Comparison of ENCODE assay signal across 13 cellular contexts in the genomic region with DNA sequence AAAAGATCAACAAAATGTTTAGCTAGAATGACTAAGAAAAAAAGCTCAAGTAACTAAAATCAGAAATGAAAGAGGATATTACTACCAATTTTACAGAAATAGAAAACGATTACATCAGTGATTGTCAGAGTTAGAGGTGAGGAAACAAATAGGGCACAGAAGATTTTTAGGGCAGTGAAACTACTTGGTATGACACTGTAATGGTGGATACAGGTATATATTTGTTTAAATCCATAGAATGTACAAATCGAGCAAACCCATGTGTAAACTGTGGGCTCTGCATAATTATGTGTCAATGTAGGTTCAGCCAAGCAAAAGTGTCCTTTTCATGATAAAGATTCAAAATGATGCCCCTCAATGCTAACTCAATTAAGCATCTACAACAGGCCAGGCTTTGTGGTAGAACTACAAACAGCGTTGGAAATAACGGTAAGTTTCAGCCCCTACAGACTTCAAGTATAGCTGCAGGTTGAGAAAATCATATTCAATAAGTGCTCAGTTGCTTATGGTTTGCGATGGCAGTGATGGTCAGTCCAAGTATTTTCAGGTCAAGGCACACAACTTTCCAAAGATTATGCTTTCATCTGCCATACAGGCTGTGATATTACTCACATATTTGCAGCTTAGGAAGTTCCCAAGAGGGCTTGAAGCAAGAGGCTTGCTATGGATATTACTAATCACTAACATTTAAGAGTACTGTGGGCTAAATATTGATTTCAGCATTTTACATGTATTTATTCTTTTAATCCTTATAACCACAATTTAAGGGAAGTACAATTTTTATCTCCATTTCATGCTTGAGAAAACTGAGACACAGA.
A peak's percentile ranks its signal among the peaks of the same experiment; 100 is the strongest.
DNase-seq lines count a peak whose midpoint lies in the region; ATAC-seq, FAIRE-seq and TF ChIP-seq lines count a peak whose summit lies in the region.
"Had no signal": no experiment of that assay in that cellular context is flagged by ENCODE, and none has a peak within 500 bp of the region (broad histone marks: within the 10 kb centered on the region; RNA-seq: fewer than 3 reads in every experiment).

No MANE protein-coding gene starts in this region.

- POLR2A ChIA-PET in activated CD4-positive, alpha-beta memory T cell treated with anti-CD3 and anti-CD28 coated beads, Interleukin-2, amount 10 ng/mL, durations not matched to agents 7 days and 5 days (lab: Charles Lee): interaction anchor here (1.4 to 2.8 kb wide), 5 partner anchors 11 to 168 kb away, joined by 3 to 14 read pairs (median 6); partner anchors contain the start of genes PPA2 and TET2

- peak; percentile 32 for ATAC-seq in GM18520 (IDR thresholded peaks at IDR 0.05; ENCODE audit: unreplicated experiment)
- ATAC-seq in GM21367 (IDR thresholded peaks at IDR 0.05; ENCODE audit: unreplicated experiment): peak; percentile 19
- peak; percentile 40 for ATAC-seq in HG03095 (IDR thresholded peaks at IDR 0.05; ENCODE audit: unreplicated experiment)
- no peak for ATAC-seq in SK-N-SH treated with all-trans-retinoic acid at 6 μM for 48 hours

- peaks cover 17% of the 10 kb centered on the region for H3K36me3 Mint-ChIP-seq in activated CD4-positive, alpha-beta memory T cell treated with anti-CD3 and anti-CD28 coated beads, Interleukin-2, amount 10 ng/mL, durations not matched to agents 7 days and 5 days (ENCODE audit: low read depth)
- H3K36me3 Mint-ChIP-seq: neural progenitor cell had no signal

- DNase-seq in activated CD4-positive, alpha-beta memory T cell treated with anti-CD3 and anti-CD28 coated beads, Interleukin-2, amount 10 ng/mL, durations not matched to agents 7 days and 5 days: no peak
- DNase-seq in frontal cortex (ENCODE audit: low spot score in 2 of 2) (no peak), SHP77 treated with DMSO at 0.1 percent for 48 hours (lab: John Stamatoyannopoulos, UW) (no peak)
- no peak for DNase-seq in activated CD4-positive, alpha-beta T cell treated with anti-CD3 and anti-CD28 coated beads for 4 hours
- DNase-seq: DMS153, OCI-M1 had no signal

- CTCF ChIA-PET in activated CD4-positive, alpha-beta memory T cell treated with anti-CD3 and anti-CD28 coated beads, Interleukin-2, amount 10 ng/mL, durations not matched to agents 7 days and 5 days (lab: Charles Lee): interaction anchor here (1.2 to 3.2 kb wide), 2 partner anchors 158 to 168 kb away, joined by 4 to 19 read pairs; partner anchors contain the start of genes PPA2 and TET2

- H3K27ac Mint-ChIP-seq in activated CD4-positive, alpha-beta memory T cell treated with anti-CD3 and anti-CD28 coated beads, Interleukin-2, amount 10 ng/mL, durations not matched to agents 7 days and 5 days: peak overlapping the region; percentile 79
- H3K27ac Mint-ChIP-seq: neural progenitor cell had no signal

- no peak for FAIRE-seq in frontal cortex (lab: Jason Lieb, UNC)
- FAIRE-seq: astrocyte, H54 had no signal

- H3K4me1 Mint-ChIP-seq in activated CD4-positive, alpha-beta memory T cell treated with anti-CD3 and anti-CD28 coated beads, Interleukin-2, amount 10 ng/mL, durations not matched to agents 7 days and 5 days: peaks cover 26% of the 10 kb centered on the region
- H3K4me1 Mint-ChIP-seq: neural progenitor cell had no signal

- peaks cover 12% of the 10 kb centered on the region for H3K9me3 Mint-ChIP-seq in activated CD4-positive, alpha-beta memory T cell treated with anti-CD3 and anti-CD28 coated beads, Interleukin-2, amount 10 ng/mL, durations not matched to agents 7 days and 5 days

- no peaks in the 10 kb centered on the region for H3K27me3 Mint-ChIP-seq in activated CD4-positive, alpha-beta memory T cell treated with anti-CD3 and anti-CD28 coated beads, Interleukin-2, amount 10 ng/mL, durations not matched to agents 7 days and 5 days

- peak overlapping the region; percentile 6 for H3K4me3 Mint-ChIP-seq in activated CD4-positive, alpha-beta memory T cell treated with anti-CD3 and anti-CD28 coated beads, Interleukin-2, amount 10 ng/mL, durations not matched to agents 7 days and 5 days
- H3K4me3 Mint-ChIP-seq: neural progenitor cell had no signal

TF ChIP-seq in SK-N-SH treated with all-trans-retinoic acid at 6 μM for 48 hours, 23 proteins besides CTCF, POLR2A, EP300 and RAD21:
- TF ChIP-seq PATZ1 (CRISPR knock-in tag; IDR thresholded peaks at IDR 0.05; ENCODE audit: borderline replicate concordance) (no peak), ZNF565 (CRISPR knock-in tag; conservative IDR thresholded peaks at IDR 0.05; ENCODE audit: low read depth) (no peak), ZNF8 (CRISPR knock-in tag; IDR thresholded peaks at IDR 0.05) (no peak), PPARA (CRISPR knock-in tag; IDR thresholded peaks at IDR 0.05; ENCODE audit: borderline replicate concordance) (no peak), ARNTL (CRISPR knock-in tag; IDR thresholded peaks at IDR 0.05; ENCODE audit: borderline replicate concordance, low read depth) (no peak)
